ENCODE assay signal across 1 cellular context in the genomic region with DNA sequence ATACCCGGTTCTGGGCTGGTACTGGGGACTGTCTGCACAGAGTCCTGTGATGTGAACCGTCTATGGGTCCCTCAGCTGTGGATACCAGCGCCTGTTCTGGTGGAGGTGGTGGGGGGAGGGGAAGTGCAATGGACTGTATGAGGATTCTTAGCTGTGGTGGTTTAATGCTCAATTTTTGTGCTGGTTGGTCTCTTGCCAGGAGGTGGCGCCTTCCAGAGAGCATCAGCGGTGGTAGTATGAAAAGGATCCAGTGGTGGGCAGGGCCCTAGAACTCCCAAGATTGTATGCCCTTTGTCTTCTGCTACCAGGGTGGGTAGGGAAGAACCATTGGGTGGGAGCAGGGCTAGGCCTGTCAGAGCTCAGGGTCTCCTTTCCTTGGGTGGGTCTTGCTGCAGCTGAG.
TF ChIP-seq lines count a peak whose summit lies in the region.

No MANE protein-coding gene starts in this region.

TF ChIP-seq in HepG2, 621 proteins besides CTCF, POLR2A, EP300 and RAD21:
- TF ChIP-seq ZBTB3 (CRISPR knock-in tag; IDR thresholded peaks at IDR 0.05; ENCODE audit: borderline replicate concordance, low read depth) (no peak), ZNF776 (CRISPR knock-in tag; IDR thresholded peaks at IDR 0.05) (no peak), ZNF670 (CRISPR knock-in tag; IDR thresholded peaks at IDR 0.05; ENCODE audit: borderline replicate concordance) (no peak), U2AF2 (IDR thresholded peaks at IDR 0.05; ENCODE audit: low read depth, low read length) (no peak), ZNF850 (CRISPR knock-in tag; conservative IDR thresholded peaks at IDR 0.05) (no peak), HNF4A (CRISPR knock-in tag; IDR thresholded peaks at IDR 0.05) (no peak), HDAC2 (CRISPR knock-in tag; IDR thresholded peaks at IDR 0.05) (no peak), KDM1A (CRISPR knock-in tag; IDR thresholded peaks at IDR 0.05) (no peak), ZNF292 (CRISPR knock-in tag; IDR thresholded peaks at IDR 0.05; ENCODE audit: borderline replicate concordance, low read depth) (no peak), ZNF235 (CRISPR knock-in tag; IDR thresholded peaks at IDR 0.05; ENCODE audit: borderline replicate concordance) (no peak), MLLT10 (CRISPR knock-in tag; IDR thresholded peaks at IDR 0.05) (no peak)
- TF ChIP-seq, protein P1, sequence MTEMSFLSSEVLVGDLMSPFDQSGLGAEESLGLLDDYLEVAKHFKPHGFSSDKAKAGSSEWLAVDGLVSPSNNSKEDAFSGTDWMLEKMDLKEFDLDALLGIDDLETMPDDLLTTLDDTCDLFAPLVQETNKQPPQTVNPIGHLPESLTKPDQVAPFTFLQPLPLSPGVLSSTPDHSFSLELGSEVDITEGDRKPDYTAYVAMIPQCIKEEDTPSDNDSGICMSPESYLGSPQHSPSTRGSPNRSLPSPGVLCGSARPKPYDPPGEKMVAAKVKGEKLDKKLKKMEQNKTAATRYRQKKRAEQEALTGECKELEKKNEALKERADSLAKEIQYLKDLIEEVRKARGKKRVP (CRISPR knock-in tag; IDR thresholded peaks at IDR 0.05), result no peak
- TF ChIP-seq, protein P2, sequence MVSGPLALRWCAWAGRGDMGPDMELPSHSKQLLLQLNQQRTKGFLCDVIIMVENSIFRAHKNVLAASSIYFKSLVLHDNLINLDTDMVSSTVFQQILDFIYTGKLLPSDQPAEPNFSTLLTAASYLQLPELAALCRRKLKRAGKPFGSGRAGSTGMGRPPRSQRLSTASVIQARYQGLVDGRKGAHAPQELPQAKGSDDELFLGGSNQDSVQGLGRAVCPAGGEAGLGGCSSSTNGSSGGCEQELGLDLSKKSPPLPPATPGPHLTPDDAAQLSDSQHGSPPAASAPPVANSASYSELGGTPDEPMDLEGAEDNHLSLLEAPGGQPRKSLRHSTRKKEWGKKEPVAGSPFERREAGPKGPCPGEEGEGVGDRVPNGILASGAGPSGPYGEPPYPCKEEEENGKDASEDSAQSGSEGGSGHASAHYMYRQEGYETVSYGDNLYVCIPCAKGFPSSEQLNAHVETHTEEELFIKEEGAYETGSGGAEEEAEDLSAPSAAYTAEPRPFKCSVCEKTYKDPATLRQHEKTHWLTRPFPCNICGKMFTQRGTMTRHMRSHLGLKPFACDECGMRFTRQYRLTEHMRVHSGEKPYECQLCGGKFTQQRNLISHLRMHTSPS (CRISPR knock-in tag; IDR thresholded peaks at IDR 0.05; ENCODE audit: low read depth), result no peak
- TF ChIP-seq, protein P3, sequence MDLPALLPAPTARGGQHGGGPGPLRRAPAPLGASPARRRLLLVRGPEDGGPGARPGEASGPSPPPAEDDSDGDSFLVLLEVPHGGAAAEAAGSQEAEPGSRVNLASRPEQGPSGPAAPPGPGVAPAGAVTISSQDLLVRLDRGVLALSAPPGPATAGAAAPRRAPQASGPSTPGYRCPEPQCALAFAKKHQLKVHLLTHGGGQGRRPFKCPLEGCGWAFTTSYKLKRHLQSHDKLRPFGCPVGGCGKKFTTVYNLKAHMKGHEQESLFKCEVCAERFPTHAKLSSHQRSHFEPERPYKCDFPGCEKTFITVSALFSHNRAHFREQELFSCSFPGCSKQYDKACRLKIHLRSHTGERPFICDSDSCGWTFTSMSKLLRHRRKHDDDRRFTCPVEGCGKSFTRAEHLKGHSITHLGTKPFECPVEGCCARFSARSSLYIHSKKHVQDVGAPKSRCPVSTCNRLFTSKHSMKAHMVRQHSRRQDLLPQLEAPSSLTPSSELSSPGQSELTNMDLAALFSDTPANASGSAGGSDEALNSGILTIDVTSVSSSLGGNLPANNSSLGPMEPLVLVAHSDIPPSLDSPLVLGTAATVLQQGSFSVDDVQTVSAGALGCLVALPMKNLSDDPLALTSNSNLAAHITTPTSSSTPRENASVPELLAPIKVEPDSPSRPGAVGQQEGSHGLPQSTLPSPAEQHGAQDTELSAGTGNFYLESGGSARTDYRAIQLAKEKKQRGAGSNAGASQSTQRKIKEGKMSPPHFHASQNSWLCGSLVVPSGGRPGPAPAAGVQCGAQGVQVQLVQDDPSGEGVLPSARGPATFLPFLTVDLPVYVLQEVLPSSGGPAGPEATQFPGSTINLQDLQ (CRISPR knock-in tag; IDR thresholded peaks at IDR 0.05), result no peak
- TF ChIP-seq, protein P4, sequence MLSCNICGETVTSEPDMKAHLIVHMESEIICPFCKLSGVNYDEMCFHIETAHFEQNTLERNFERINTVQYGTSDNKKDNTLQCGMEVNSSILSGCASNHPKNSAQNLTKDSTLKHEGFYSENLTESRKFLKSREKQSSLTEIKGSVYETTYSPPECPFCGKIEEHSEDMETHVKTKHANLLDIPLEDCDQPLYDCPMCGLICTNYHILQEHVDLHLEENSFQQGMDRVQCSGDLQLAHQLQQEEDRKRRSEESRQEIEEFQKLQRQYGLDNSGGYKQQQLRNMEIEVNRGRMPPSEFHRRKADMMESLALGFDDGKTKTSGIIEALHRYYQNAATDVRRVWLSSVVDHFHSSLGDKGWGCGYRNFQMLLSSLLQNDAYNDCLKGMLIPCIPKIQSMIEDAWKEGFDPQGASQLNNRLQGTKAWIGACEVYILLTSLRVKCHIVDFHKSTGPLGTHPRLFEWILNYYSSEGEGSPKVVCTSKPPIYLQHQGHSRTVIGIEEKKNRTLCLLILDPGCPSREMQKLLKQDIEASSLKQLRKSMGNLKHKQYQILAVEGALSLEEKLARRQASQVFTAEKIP (CRISPR knock-in tag; IDR thresholded peaks at IDR 0.05; ENCODE audit: borderline replicate concordance), result no peak
- TF ChIP-seq, protein P5, sequence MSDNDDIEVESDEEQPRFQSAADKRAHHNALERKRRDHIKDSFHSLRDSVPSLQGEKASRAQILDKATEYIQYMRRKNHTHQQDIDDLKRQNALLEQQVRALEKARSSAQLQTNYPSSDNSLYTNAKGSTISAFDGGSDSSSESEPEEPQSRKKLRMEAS (IDR thresholded peaks at IDR 0.05), result no peak
- TF ChIP-seq, protein P6, sequence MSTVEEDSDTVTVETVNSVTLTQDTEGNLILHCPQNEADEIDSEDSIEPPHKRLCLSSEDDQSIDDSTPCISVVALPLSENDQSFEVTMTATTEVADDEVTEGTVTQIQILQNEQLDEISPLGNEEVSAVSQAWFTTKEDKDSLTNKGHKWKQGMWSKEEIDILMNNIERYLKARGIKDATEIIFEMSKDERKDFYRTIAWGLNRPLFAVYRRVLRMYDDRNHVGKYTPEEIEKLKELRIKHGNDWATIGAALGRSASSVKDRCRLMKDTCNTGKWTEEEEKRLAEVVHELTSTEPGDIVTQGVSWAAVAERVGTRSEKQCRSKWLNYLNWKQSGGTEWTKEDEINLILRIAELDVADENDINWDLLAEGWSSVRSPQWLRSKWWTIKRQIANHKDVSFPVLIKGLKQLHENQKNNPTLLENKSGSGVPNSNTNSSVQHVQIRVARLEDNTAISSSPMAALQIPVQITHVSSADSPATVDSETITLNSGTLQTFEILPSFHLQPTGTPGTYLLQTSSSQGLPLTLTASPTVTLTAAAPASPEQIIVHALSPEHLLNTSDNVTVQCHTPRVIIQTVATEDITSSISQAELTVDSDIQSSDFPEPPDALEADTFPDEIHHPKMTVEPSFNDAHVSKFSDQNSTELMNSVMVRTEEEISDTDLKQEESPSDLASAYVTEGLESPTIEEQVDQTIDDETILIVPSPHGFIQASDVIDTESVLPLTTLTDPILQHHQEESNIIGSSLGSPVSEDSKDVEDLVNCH (CRISPR knock-in tag; IDR thresholded peaks at IDR 0.05), result no peak
- TF ChIP-seq, protein P7, sequence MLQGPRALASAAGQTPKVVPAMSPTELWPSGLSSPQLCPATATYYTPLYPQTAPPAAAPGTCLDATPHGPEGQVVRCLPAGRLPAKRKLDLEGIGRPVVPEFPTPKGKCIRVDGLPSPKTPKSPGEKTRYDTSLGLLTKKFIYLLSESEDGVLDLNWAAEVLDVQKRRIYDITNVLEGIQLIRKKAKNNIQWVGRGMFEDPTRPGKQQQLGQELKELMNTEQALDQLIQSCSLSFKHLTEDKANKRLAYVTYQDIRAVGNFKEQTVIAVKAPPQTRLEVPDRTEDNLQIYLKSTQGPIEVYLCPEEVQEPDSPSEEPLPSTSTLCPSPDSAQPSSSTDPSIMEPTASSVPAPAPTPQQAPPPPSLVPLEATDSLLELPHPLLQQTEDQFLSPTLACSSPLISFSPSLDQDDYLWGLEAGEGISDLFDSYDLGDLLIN (CRISPR knock-in tag; IDR thresholded peaks at IDR 0.05; ENCODE audit: borderline replicate concordance), result no peak
